Comparison of ENCODE assay signal across 1 cellular context in the genomic region with DNA sequence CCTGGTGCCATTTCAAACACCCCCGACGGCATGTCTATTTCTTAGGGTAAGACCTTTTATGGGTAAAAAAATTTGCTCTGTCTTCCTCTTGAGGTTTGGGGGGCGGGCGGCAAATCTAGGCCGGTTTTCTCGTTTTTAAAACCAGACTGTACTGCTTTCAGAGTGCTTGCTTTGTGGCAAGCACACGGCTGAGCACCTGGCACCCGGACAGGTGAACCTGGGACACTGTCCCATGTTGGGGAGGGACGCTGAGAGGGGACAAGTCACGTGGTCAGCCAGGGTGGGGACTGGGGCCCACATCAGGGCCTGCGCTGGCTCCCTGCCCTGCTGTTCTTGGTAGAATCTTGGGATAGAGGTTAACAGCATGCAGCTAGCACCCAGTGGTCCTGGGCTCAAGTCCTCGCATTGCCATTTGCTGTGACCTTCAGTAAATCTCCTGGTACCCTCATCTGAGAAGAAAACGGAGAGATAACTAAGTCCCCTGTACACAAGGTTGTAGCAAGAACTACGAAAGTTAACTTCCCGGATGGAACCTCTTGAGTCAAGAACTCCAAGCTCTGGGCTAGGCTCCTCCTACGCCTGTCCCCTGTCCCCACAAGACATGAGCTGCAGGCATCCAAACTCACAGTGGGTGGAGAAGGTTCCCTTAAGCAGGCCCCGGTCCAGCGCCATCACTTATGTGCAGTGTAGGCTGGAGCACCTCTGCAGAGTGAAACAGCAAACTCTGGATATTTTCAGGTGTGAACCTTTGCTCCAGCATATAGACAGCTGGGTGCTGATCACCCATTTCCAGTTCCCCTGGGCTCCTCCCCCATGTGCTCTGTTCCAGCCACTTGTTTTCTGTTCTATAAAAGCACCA.
TF ChIP-seq lines count a peak whose summit lies in the region.

No MANE protein-coding gene starts in this region.

TF ChIP-seq in H1, 55 proteins besides CTCF, POLR2A, EP300 and RAD21:
- TF ChIP-seq, protein P1, sequence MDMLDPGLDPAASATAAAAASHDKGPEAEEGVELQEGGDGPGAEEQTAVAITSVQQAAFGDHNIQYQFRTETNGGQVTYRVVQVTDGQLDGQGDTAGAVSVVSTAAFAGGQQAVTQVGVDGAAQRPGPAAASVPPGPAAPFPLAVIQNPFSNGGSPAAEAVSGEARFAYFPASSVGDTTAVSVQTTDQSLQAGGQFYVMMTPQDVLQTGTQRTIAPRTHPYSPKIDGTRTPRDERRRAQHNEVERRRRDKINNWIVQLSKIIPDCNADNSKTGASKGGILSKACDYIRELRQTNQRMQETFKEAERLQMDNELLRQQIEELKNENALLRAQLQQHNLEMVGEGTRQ (IDR thresholded peaks at IDR 0.05; ENCODE audit: low read length): 0 out of 2 replicates have a peak, but pooled peaks have one; percentile 21
- TF ChIP-seq SRF (IDR thresholded peaks at IDR 0.05; ENCODE audit: low read depth, low read length): no peak
